9 cellular contexts compared by ENCODE assay signal in the genomic region with DNA sequence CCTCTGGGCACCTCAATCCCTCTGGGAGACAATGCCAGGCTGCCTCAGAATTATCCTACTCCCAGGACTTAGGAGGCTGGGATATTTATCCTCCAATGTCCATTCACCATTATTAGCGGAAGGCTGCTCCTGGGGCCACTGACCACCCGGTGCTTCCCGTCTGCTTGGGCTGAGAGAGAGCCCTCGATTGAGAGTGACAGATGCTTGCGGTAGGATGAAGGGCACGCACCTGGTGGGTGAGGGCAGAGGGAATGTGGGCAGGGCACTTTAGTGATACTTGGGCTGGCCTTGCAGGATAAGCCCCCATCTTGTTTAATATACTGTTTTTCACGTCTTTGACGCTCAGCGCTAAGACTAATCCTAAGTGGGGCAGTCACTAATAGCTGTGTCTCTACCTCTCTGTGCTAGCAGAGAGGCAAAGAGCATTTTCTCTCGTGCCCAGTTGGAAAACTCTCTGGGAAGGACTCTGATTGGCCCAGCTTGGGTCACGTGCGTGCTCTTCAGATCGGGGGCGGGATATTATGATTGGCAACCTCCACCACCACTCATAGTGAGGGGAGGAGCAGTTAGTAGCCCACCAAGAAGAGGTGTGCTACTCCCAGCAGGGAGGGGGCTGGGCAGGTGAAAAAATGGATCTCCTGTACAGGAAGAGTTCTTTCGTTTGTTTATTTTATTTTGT. TPM values are rescaled to one million over a fixed set of nuclear protein-coding genes. Genes with fewer than 3 reads are reported as not detected.
DNase-seq lines count a peak whose midpoint lies in the region; ATAC-seq and TF ChIP-seq lines count a peak whose summit lies in the region.
"Had no signal": no experiment of that assay in that cellular context is flagged by ENCODE, and none has a peak within 500 bp of the region (broad histone marks: within the 10 kb centered on the region; RNA-seq: fewer than 3 reads in every experiment).

No MANE protein-coding gene starts in this region.

- RAD21 ChIA-PET in HCT116 (lab: Charles Lee; ENCODE audit: low non-redundant PET in 1 of 2, low total read pairs in 2 of 2, uncharacterized antibody in 2 of 2, unreplicated experiment in 2 of 2) = no interaction called here

- TF ChIP-seq CTCF in HCT116 (IDR thresholded peaks at IDR 0.05 in 2 of 3, conservative IDR thresholded peaks at IDR 0.05 in 1 of 3; ENCODE audit: borderline replicate concordance in 1 of 3, insufficient read depth in 1 of 3, low read depth in 2 of 3, low read length in 2 of 3) = no peak
- no peak for TF ChIP-seq CTCF in adrenal gland (IDR thresholded peaks at IDR 0.05)

- H3K27ac ChIP-seq in HCT116 (ENCODE audit: low read depth, low read length) (no peak overlapping the region), adrenal gland (no peak overlapping the region)

- 58 to 67% (median 63%) methylated on average over 15 of the region's 15 CpGs for WGBS in adrenal gland, 4 donors

- CTCF ChIA-PET in HCT116 (lab: Charles Lee) = interaction anchor here (1.6 kb wide), 1 partner anchor 14 kb away, joined by 3 read pairs; no protein-coding TSS in a partner anchor

- H3K4me1 ChIP-seq in HCT116 (ENCODE audit: control insufficient read depth in 1 of 2, insufficient read depth in 2 of 2, low read length in 2 of 2) (peaks cover 0 to 8% of the 10 kb centered on the region in 2 experiments; a peak in 2 of 4 replicates), adrenal gland (replicated peaks in 1 of 2) (no peaks in the 10 kb centered on the region)

- no peaks in the 10 kb centered on the region for H3K9me3 ChIP-seq in HCT116 (ENCODE audit: control insufficient read depth in 1 of 2, insufficient read depth in 1 of 2, low read depth in 1 of 2, low read length in 2 of 2)
- H3K9me3 ChIP-seq in adrenal gland (replicated peaks in 1 of 3) = no peaks in the 10 kb centered on the region
- H3K9me3 ChIP-seq: Peyer's patch had no signal

- peak; percentile 99 for ATAC-seq in HCT116
- no peak for ATAC-seq in GM18519 (IDR thresholded peaks at IDR 0.05; ENCODE audit: low FRiP score, unreplicated experiment)
- ATAC-seq in GM21526 (IDR thresholded peaks at IDR 0.05; ENCODE audit: low FRiP score, unreplicated experiment) = no peak
- ATAC-seq in left colon = no peak

- TF ChIP-seq RAD21 in HCT116 (IDR thresholded peaks at IDR 0.05; ENCODE audit: low read depth) = no peak

- peak overlapping the region; percentile 3; the same call in 1 of the 2 replicates for H3K4me2 ChIP-seq in HCT116 (ENCODE audit: low read length)

- no peaks in the 10 kb centered on the region for H4K20me1 ChIP-seq in HCT116 (ENCODE audit: insufficient read depth)

- TF ChIP-seq POLR2A in HCT116 (IDR thresholded peaks at IDR 0.05; ENCODE audit: borderline replicate concordance, extremely low read depth, insufficient read depth, insufficient read length) (no peak), adrenal gland (IDR thresholded peaks at IDR 0.05) (no peak)

- no peaks in the 10 kb centered on the region for H3K27me3 ChIP-seq in HCT116 (ENCODE audit: insufficient read depth, low read length)
- no peaks in the 10 kb centered on the region for H3K27me3 ChIP-seq in adrenal gland
- H3K27me3 ChIP-seq: Peyer's patch had no signal

- POLR2A ChIA-PET in HCT116 (lab: Charles Lee) = no interaction called here

- no peaks in the 10 kb centered on the region for H3K9me2 ChIP-seq in HCT116 (ENCODE audit: insufficient read depth)

- H3K9ac ChIP-seq in HCT116 (ENCODE audit: low read length) = no peak overlapping the region

- DNase-seq in CMK (ENCODE audit: low read depth) = peak; percentile 36
- peak; percentile 62 for DNase-seq in HCT116 (ENCODE audit: low read depth, low spot score)
- peak; percentile 23 for DNase-seq in RPMI8226
- peak; percentile 71 for DNase-seq in germinal center (ENCODE audit: low spot score)
- DNase-seq in adrenal gland = no peak
- no peak for DNase-seq in left colon
- DNase-seq: Peyer's patch had no signal

- no peak overlapping the region for H3K4me3 ChIP-seq in HCT116 (replicated peaks in 1 of 2; ENCODE audit: low read depth in 1 of 2, low read length in 2 of 2)
- H3K4me3 ChIP-seq in adrenal gland = no peak overlapping the region
- H3K4me3 ChIP-seq: Peyer's patch had no signal

- no peaks in the 10 kb centered on the region for H3K79me2 ChIP-seq in HCT116 (ENCODE audit: insufficient read depth, low read length)

- BruUV-seq in HCT116 (replicated peaks; lab: Mats Ljungman, UMichigan) = no TSS peak

- no peaks in the 10 kb centered on the region for H3K36me3 ChIP-seq in HCT116 (ENCODE audit: control insufficient read depth in 1 of 2, insufficient read depth in 2 of 2, low read length in 2 of 2)
- no peaks in the 10 kb centered on the region for H3K36me3 ChIP-seq in adrenal gland (replicated peaks in 1 of 2)
- H3K36me3 ChIP-seq: Peyer's patch had no signal

- H2AFZ ChIP-seq in HCT116 (ENCODE audit: low read depth, low read length, poor library complexity, severe bottlenecking) = peak overlapping the region; percentile 23

- intact Hi-C loops in HCT116 (cut with micrococcal nuclease) = no loop called here
- intact Hi-C loops in adrenal gland (cut with DNase I) = no loop called here
- intact Hi-C loops in left colon (cut with DNase I, micrococcal nuclease) = no loop called here

TF ChIP-seq in HCT116, 20 proteins besides CTCF, POLR2A, EP300 and RAD21:
- TF ChIP-seq FOSL1 (IDR thresholded peaks at IDR 0.05; ENCODE audit: low read depth) (no peak), EGR1 (IDR thresholded peaks at IDR 0.05; ENCODE audit: low read depth) (no peak), SP1 (IDR thresholded peaks at IDR 0.05; ENCODE audit: low read depth) (peak; percentile 43), POLR2AphosphoS5 (IDR thresholded peaks at IDR 0.05; ENCODE audit: low read depth, low read length) (no peak), CBX3 (IDR thresholded peaks at IDR 0.05; ENCODE audit: low read depth) (no peak)
- TF ChIP-seq, protein P1, sequence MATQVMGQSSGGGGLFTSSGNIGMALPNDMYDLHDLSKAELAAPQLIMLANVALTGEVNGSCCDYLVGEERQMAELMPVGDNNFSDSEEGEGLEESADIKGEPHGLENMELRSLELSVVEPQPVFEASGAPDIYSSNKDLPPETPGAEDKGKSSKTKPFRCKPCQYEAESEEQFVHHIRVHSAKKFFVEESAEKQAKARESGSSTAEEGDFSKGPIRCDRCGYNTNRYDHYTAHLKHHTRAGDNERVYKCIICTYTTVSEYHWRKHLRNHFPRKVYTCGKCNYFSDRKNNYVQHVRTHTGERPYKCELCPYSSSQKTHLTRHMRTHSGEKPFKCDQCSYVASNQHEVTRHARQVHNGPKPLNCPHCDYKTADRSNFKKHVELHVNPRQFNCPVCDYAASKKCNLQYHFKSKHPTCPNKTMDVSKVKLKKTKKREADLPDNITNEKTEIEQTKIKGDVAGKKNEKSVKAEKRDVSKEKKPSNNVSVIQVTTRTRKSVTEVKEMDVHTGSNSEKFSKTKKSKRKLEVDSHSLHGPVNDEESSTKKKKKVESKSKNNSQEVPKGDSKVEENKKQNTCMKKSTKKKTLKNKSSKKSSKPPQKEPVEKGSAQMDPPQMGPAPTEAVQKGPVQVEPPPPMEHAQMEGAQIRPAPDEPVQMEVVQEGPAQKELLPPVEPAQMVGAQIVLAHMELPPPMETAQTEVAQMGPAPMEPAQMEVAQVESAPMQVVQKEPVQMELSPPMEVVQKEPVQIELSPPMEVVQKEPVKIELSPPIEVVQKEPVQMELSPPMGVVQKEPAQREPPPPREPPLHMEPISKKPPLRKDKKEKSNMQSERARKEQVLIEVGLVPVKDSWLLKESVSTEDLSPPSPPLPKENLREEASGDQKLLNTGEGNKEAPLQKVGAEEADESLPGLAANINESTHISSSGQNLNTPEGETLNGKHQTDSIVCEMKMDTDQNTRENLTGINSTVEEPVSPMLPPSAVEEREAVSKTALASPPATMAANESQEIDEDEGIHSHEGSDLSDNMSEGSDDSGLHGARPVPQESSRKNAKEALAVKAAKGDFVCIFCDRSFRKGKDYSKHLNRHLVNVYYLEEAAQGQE (IDR thresholded peaks at IDR 0.05; ENCODE audit: low read depth) = no peak
- TF ChIP-seq, protein P2, sequence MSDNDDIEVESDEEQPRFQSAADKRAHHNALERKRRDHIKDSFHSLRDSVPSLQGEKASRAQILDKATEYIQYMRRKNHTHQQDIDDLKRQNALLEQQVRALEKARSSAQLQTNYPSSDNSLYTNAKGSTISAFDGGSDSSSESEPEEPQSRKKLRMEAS (IDR thresholded peaks at IDR 0.05) = no peak
- TF ChIP-seq, protein P3, sequence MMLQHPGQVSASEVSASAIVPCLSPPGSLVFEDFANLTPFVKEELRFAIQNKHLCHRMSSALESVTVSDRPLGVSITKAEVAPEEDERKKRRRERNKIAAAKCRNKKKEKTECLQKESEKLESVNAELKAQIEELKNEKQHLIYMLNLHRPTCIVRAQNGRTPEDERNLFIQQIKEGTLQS (IDR thresholded peaks at IDR 0.05) = no peak
- TF ChIP-seq, protein P4, sequence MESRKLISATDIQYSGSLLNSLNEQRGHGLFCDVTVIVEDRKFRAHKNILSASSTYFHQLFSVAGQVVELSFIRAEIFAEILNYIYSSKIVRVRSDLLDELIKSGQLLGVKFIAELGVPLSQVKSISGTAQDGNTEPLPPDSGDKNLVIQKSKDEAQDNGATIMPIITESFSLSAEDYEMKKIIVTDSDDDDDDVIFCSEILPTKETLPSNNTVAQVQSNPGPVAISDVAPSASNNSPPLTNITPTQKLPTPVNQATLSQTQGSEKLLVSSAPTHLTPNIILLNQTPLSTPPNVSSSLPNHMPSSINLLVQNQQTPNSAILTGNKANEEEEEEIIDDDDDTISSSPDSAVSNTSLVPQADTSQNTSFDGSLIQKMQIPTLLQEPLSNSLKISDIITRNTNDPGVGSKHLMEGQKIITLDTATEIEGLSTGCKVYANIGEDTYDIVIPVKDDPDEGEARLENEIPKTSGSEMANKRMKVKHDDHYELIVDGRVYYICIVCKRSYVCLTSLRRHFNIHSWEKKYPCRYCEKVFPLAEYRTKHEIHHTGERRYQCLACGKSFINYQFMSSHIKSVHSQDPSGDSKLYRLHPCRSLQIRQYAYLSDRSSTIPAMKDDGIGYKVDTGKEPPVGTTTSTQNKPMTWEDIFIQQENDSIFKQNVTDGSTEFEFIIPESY (IDR thresholded peaks at IDR 0.05; ENCODE audit: extremely low read depth, insufficient replicate concordance, low read length) = no peak

RNA-seq across cellular contexts. Expression of a gene that starts 10.6 kb away (rescaled TPM):
- total RNA-seq in HCT116 (2021; ENCODE audit: unreplicated experiment) = 9.6 TPM
- polyA plus RNA-seq in HCT116 (2012) = 5.2 and 7.0 TPM in 2 replicates
- 1 to 10 TPM; 3.8 to 8.9 (median 7.5) TPM for total RNA-seq in adrenal gland
- 1 to 10 TPM; 1.2 to 7.6 (median 1.4) TPM for polyA plus RNA-seq in adrenal gland
- 10 to 100 TPM in 1 of 2 donors, 1 to 10 TPM in 1; 9.3 to 11.3 TPM for total RNA-seq in left colon

RNA-seq across cellular contexts. Expression of a gene that starts 26.2 kb away (rescaled TPM):
- total RNA-seq in HCT116 (2021; ENCODE audit: unreplicated experiment) (1.8 TPM), adrenal gland (1 to 10 TPM in 6 of 8 donors, under 1 TPM in 2; 0.09 to 2.3 (median 1.7) TPM), left colon (10 to 100 TPM; 88.7 to 94.5 TPM)
- polyA plus RNA-seq in HCT116 (2012) = 1.1 and 1.3 TPM in 2 replicates
- 1 to 10 TPM in 2 of 3 donors, under 1 TPM in 1; 0.81 to 2.3 (median 2.0) TPM for polyA plus RNA-seq in adrenal gland

RNA-seq across cellular contexts. Expression of a gene that starts 59.3 kb away (rescaled TPM):
- 26.3 TPM for total RNA-seq in HCT116 (2021; ENCODE audit: unreplicated experiment)
- 16.9 and 18.7 TPM in 2 replicates for polyA plus RNA-seq in HCT116 (2012)
- 10 to 100 TPM in 7 of 8 donors, 1 to 10 TPM in 1; 7.0 to 29.8 (median 18.6) TPM for total RNA-seq in adrenal gland
- 10 to 100 TPM; 15.4 to 59.9 (median 15.8) TPM for polyA plus RNA-seq in adrenal gland
- 10 to 100 TPM; 12.2 to 12.6 TPM for total RNA-seq in left colon

Comparison
In these comparisons a context has a peak if more than half of its experiments do, and no peak if none do; other contexts are left out.
1. DNase-seq: peak in CMK (single experiment), HCT116 (single experiment), RPMI8226 (single experiment) and germinal center (single experiment); none in adrenal gland (0 of 7) and left colon (0 of 2).
2. RNA of a gene that starts 26.2 kb away (total RNA-seq): 88.7 to 94.5 TPM in left colon; 1.8 TPM in HCT116 (single experiment) and 0.09 to 2.3 TPM in adrenal gland; every median in the first group is over 10 times any median in the second.